ENCODE assay signal across 1 cellular context in the genomic region with DNA sequence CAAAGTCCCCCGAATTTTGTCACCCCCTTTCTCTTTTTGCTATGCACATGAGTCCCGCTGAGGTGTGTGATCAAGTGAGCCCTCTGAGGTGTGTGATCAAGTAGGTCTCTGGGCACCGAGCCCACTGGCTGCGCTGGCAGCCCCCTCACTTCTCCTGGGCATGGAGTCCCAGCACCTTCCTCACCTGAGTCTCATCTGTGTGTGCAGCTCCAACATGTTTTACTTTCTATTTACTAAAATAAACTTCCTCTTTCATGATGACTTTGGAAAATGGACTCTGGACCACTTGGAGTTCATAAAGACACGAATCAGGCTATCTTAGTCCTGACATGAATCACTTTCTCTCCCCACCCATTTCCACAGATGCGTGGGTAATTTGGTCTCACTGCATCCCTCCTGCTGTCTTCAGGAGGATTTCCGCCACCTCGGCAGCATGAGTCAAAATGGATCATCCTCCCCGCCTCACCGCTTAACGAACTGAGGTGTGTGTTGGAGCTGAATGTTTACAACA.
TF ChIP-seq lines count a peak whose summit lies in the region.

No MANE protein-coding gene starts in this region.

TF ChIP-seq in IMR-90, 13 proteins besides CTCF, POLR2A, EP300 and RAD21 (continued from another document):
- TF ChIP-seq, protein P1, sequence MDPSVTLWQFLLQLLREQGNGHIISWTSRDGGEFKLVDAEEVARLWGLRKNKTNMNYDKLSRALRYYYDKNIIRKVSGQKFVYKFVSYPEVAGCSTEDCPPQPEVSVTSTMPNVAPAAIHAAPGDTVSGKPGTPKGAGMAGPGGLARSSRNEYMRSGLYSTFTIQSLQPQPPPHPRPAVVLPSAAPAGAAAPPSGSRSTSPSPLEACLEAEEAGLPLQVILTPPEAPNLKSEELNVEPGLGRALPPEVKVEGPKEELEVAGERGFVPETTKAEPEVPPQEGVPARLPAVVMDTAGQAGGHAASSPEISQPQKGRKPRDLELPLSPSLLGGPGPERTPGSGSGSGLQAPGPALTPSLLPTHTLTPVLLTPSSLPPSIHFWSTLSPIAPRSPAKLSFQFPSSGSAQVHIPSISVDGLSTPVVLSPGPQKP (IDR thresholded peaks at IDR 0.05; ENCODE audit: borderline replicate concordance, low read depth, low read length), result no peak
